ENCODE assay signal across 8 cellular contexts in genomic region chr5:139746691-139747582, GRCh38. TPM values are rescaled to one million over a fixed set of nuclear protein-coding genes. Genes with fewer than 3 reads are reported as not detected.
A peak's percentile ranks its signal among the peaks of the same experiment; 100 is the strongest.
DNase-seq lines count a peak whose midpoint lies in the region; ATAC-seq and TF ChIP-seq lines count a peak whose summit lies in the region.

No MANE protein-coding gene starts in this region.

- peaks cover 78% of the 10 kb centered on the region for H3K27me3 ChIP-seq in HUES48 (ENCODE audit: control insufficient read depth, insufficient read depth, low read length)

- H3K4me1 ChIP-seq in HUES48 (ENCODE audit: control insufficient read depth, insufficient read depth, low read length): peaks cover 47% of the 10 kb centered on the region

- TF ChIP-seq CTCF in AG09309 (IDR thresholded peaks at IDR 0.05; ENCODE audit: control insufficient read depth, insufficient read depth, low read depth, low read length, missing control alignments): no peak

- H3K4me3 ChIP-seq in AG09309 (ENCODE audit: control insufficient read depth, low read depth, low read length) (peak overlapping the region; percentile 43), HUES48 (ENCODE audit: low read depth, low read length) (peak overlapping the region; percentile 58)

- peak; percentile 42 for ATAC-seq in GM19035 (IDR thresholded peaks at IDR 0.05; ENCODE audit: unreplicated experiment)
- peak; percentile 69 to 79 for ATAC-seq in naive thymus-derived CD8-positive, alpha-beta T cell
- ATAC-seq in stimulated activated naive CD8-positive, alpha-beta T cell treated with anti-CD3 and anti-CD28 coated beads, Interleukin-15, amount 100 ng/mL, for 72 hours: peak; percentile 82

- POLR2A ChIA-PET in naive thymus-derived CD8-positive, alpha-beta T cell (lab: Charles Lee): interaction anchor here (0.5 to 1.6 kb wide), 8 partner anchors 24 to 434 kb away, joined by 3 to 7 read pairs (median 4); no protein-coding TSS in a partner anchor

- peak overlapping the region; percentile 2 to 97 (median 79) for H3K27ac Mint-ChIP-seq in naive thymus-derived CD8-positive, alpha-beta T cell
- H3K27ac Mint-ChIP-seq in stimulated activated naive CD8-positive, alpha-beta T cell treated with anti-CD3 and anti-CD28 coated beads, Interleukin-15, amount 100 ng/mL, for 72 hours: peak overlapping the region; percentile 10 to 48

- H3K27me3 Mint-ChIP-seq in naive thymus-derived CD8-positive, alpha-beta T cell: peaks cover 0 to 9% (median 5%) of the 10 kb centered on the region in 5 donors
- H3K27me3 Mint-ChIP-seq in stimulated activated naive CD8-positive, alpha-beta T cell treated with anti-CD3 and anti-CD28 coated beads, Interleukin-15, amount 100 ng/mL, for 72 hours: peaks cover 21% of the 10 kb centered on the region

- H3K9me3 Mint-ChIP-seq in naive thymus-derived CD8-positive, alpha-beta T cell: no peaks in the 10 kb centered on the region
- no peaks in the 10 kb centered on the region for H3K9me3 Mint-ChIP-seq in stimulated activated naive CD8-positive, alpha-beta T cell treated with anti-CD3 and anti-CD28 coated beads, Interleukin-15, amount 100 ng/mL, for 72 hours

- H3K36me3 Mint-ChIP-seq in naive thymus-derived CD8-positive, alpha-beta T cell: no peaks in the 10 kb centered on the region

- H3K36me3 ChIP-seq in HUES48 (ENCODE audit: control insufficient read depth, insufficient read depth, low read length): no peaks in the 10 kb centered on the region

- H3K4me3 Mint-ChIP-seq in naive thymus-derived CD8-positive, alpha-beta T cell: peak overlapping the region; percentile 85 to 98 (median 94)
- peak overlapping the region; percentile 81 to 89 for H3K4me3 Mint-ChIP-seq in stimulated activated naive CD8-positive, alpha-beta T cell treated with anti-CD3 and anti-CD28 coated beads, Interleukin-15, amount 100 ng/mL, for 72 hours

- peak overlapping the region; percentile 56 for H3K27ac ChIP-seq in HUES48 (ENCODE audit: low read depth, low read length)

- H3K9me3 ChIP-seq in HUES48 (ENCODE audit: control insufficient read depth, insufficient read depth, low read length): no peaks in the 10 kb centered on the region

- DNase-seq in AG09309 (ENCODE audit: low read depth) (no peak), dedifferentiated amniotic fluid mesenchymal stem cell (ENCODE audit: extremely low spot score) (no peak)
- DNase-seq in activated CD4-positive, alpha-beta T cell treated with anti-CD3 and anti-CD28 coated beads, Interleukin-2, amount 50 U/mL, for 4 hours: peak; percentile 77 to 80
- peak; percentile 63 for DNase-seq in effector CD8-positive, alpha-beta T cell (lab: John Stamatoyannopoulos, UW)
- peak; percentile 61 to 89 (median 70) for DNase-seq in naive thymus-derived CD8-positive, alpha-beta T cell
- peak; percentile 77 to 88 for DNase-seq in stimulated activated naive CD8-positive, alpha-beta T cell treated with anti-CD3 and anti-CD28 coated beads, Interleukin-15, amount 100 ng/mL, for 72 hours

- H3K9ac ChIP-seq in HUES48 (ENCODE audit: low read depth, low read length): no peak overlapping the region

- H3K4me1 Mint-ChIP-seq in naive thymus-derived CD8-positive, alpha-beta T cell: peaks cover 22 to 39% (median 28%) of the 10 kb centered on the region in 4 donors
- peaks cover 76% of the 10 kb centered on the region for H3K4me1 Mint-ChIP-seq in stimulated activated naive CD8-positive, alpha-beta T cell treated with anti-CD3 and anti-CD28 coated beads, Interleukin-15, amount 100 ng/mL, for 72 hours

RNA-seq across cellular contexts. Expression of gene PSD2, which starts 48.7 kb away (rescaled TPM):
- total RNA-seq in naive thymus-derived CD8-positive, alpha-beta T cell: under 1 TPM; 0.08 to 0.19 TPM
- under 1 TPM in 1 of 3 donors, not detected in 2; 0.08 TPM for polyA plus RNA-seq in naive thymus-derived CD8-positive, alpha-beta T cell

Comparison
In these comparisons a context has a peak if more than half of its experiments do, and no peak if none do; other contexts are left out.
1. DNase-seq: peak in activated CD4-positive, alpha-beta T cell treated with anti-CD3 and anti-CD28 coated beads, Interleukin-2, amount 50 U/mL, for 4 hours (2 of 2), effector CD8-positive, alpha-beta T cell (single experiment), naive thymus-derived CD8-positive, alpha-beta T cell (10 of 10) and stimulated activated naive CD8-positive, alpha-beta T cell treated with anti-CD3 and anti-CD28 coated beads, Interleukin-15, amount 100 ng/mL, for 72 hours (2 of 2); none in AG09309 (single experiment) and dedifferentiated amniotic fluid mesenchymal stem cell (single experiment).
2. Peak in every context shown above with its lines, with median percentiles within 50 percentile points of each other: ATAC-seq.